In genomic region chr4:188387134-188387791, GRCh38 we compare ENCODE assay signal across 16 cellular contexts.
A peak's percentile ranks its signal among the peaks of the same experiment; 100 is the strongest.
DNase-seq lines count a peak whose midpoint lies in the region; ATAC-seq, FAIRE-seq and TF ChIP-seq lines count a peak whose summit lies in the region.
"Had no signal": no experiment of that assay in that cellular context is flagged by ENCODE, and none has a peak within 500 bp of the region (broad histone marks: within the 10 kb centered on the region; RNA-seq: fewer than 3 reads in every experiment).

No MANE protein-coding gene starts in this region.

- H2BK20ac ChIP-seq in H1 (ENCODE audit: low read length), result no peak overlapping the region

- H4K5ac ChIP-seq in H1 (ENCODE audit: insufficient read length, low read depth, low read length), result no peak overlapping the region

- H2BK5ac ChIP-seq in H1 (ENCODE audit: low read depth, low read length), result no peak overlapping the region

- no peaks in the 10 kb centered on the region for H3K23me2 ChIP-seq in H1 (ENCODE audit: low read depth, low read length)

- no peak for TF ChIP-seq RAD21 in H1 (IDR thresholded peaks at IDR 0.05 in 1 of 2, conservative IDR thresholded peaks at IDR 0.05 in 1 of 2; ENCODE audit: low read depth in 2 of 2, low read length in 2 of 2)

- peak; percentile 19 for FAIRE-seq in H1 (lab: Jason Lieb, UNC)

- H4K20me1 ChIP-seq in H1 (replicated peaks in 1 of 2; ENCODE audit: control insufficient read depth in 1 of 2, insufficient read depth in 2 of 2, low read length in 2 of 2), result no peaks in the 10 kb centered on the region

- H3K4me3 ChIP-seq in AG10803 (ENCODE audit: low read length), result no peak overlapping the region
- no peak overlapping the region for H3K4me3 ChIP-seq in SJCRH30
- H3K4me3 ChIP-seq in H1 (ENCODE audit: extremely low read depth in 1 of 4, insufficient read depth in 2 of 4, low read depth in 3 of 4, low read length in 4 of 4), result no peak overlapping the region
- H3K4me3 ChIP-seq: adrenal gland had no signal

- no peaks in the 10 kb centered on the region for H3K4me1 ChIP-seq in SJCRH30
- peaks cover 0 to 3% (median 0%) of the 10 kb centered on the region in 4 experiments; a peak in 2 of 7 replicates for H3K4me1 ChIP-seq in H1 (replicated peaks in 1 of 4; ENCODE audit: control insufficient read depth in 3 of 4, insufficient read depth in 4 of 4, low read length in 3 of 4)
- H3K4me1 ChIP-seq: adrenal gland, parathyroid adenoma had no signal

- no peak overlapping the region for H3K56ac ChIP-seq in H1 (replicated peaks; ENCODE audit: insufficient read length, low read depth, low read length)

- CTCF ChIA-PET in H1 (lab: Charles Lee; ENCODE audit: partially characterized antibody), result no interaction called here

- H3K23ac ChIP-seq in H1 (ENCODE audit: insufficient read length), result no peak overlapping the region

- H3K27ac Mint-ChIP-seq in mesothelial cell of epicardium, result peak overlapping the region; percentile 98
- H3K27ac Mint-ChIP-seq in stimulated activated naive B cell treated with anti-CD40 and anti-IgM and Interleukin-4, amounts not matched to agents 10 μg/mL and 1 μg/mL and 100 μg/mL, for 72 hours, result no peak overlapping the region

- no peaks in the 10 kb centered on the region for H3K27me3 Mint-ChIP-seq in mesothelial cell of epicardium (ENCODE audit: low read depth)
- no peaks in the 10 kb centered on the region for H3K27me3 Mint-ChIP-seq in stimulated activated naive B cell treated with anti-CD40 and anti-IgM and Interleukin-4, amounts not matched to agents 10 μg/mL and 1 μg/mL and 100 μg/mL, for 72 hours

- H2BK12ac ChIP-seq in H1 (ENCODE audit: low read depth, low read length), result no peak overlapping the region

- no peak overlapping the region for H3K4ac ChIP-seq in H1 (replicated peaks; ENCODE audit: insufficient read length, low read depth, low read length)

- H3K4me2 ChIP-seq in H1 (ENCODE audit: insufficient read depth in 1 of 2, low read depth in 2 of 2, low read length in 2 of 2), result no peak overlapping the region

- no peak for TF ChIP-seq POLR2A in H1 (IDR thresholded peaks at IDR 0.05; ENCODE audit: control extremely low read depth in 1 of 2, low read depth in 2 of 2, low read length in 2 of 2)

- H3K18ac ChIP-seq in H1 (ENCODE audit: extremely low read depth, low read length), result no peak overlapping the region

- H3K4me3 Mint-ChIP-seq in mesothelial cell of epicardium, result peak overlapping the region; percentile 63
- no peak overlapping the region for H3K4me3 Mint-ChIP-seq in stimulated activated naive B cell treated with anti-CD40 and anti-IgM and Interleukin-4, amounts not matched to agents 10 μg/mL and 1 μg/mL and 100 μg/mL, for 72 hours

- TF ChIP-seq CTCF in AG10803 (conservative IDR thresholded peaks at IDR 0.05; ENCODE audit: low read length) (no peak), H1 (IDR thresholded peaks at IDR 0.05; ENCODE audit: control extremely low read depth in 1 of 3, insufficient read depth in 1 of 3, low read depth in 1 of 3, low read length in 3 of 3) (no peak), mesothelial cell of epicardium (IDR thresholded peaks at IDR 0.05; ENCODE audit: unreplicated experiment) (no peak)

- no peak overlapping the region for H2AK5ac ChIP-seq in H1 (ENCODE audit: low read depth, low read length)

- no peak overlapping the region for H2BK15ac ChIP-seq in H1 (ENCODE audit: low read length)

- peaks cover 11% of the 10 kb centered on the region for H3K4me1 Mint-ChIP-seq in mesothelial cell of epicardium
- H3K4me1 Mint-ChIP-seq in stimulated activated naive B cell treated with anti-CD40 and anti-IgM and Interleukin-4, amounts not matched to agents 10 μg/mL and 1 μg/mL and 100 μg/mL, for 72 hours, result no peaks in the 10 kb centered on the region

- H3K9me3 ChIP-seq in SJCRH30 (replicated peaks) (no peaks in the 10 kb centered on the region), H1 (ENCODE audit: insufficient read depth in 2 of 2, low read depth in 1 of 2, low read length in 1 of 2) (peaks cover 10 to 22% of the 10 kb centered on the region in 2 experiments)
- H3K9me3 ChIP-seq: adrenal gland had no signal

- peak; percentile 52 for DNase-seq in AG10803 (ENCODE audit: low read depth)
- peak; percentile 13 to 34 for DNase-seq in SJCRH30
- DNase-seq in H1 (ENCODE audit: low read depth in 1 of 2, low spot score in 2 of 2), result no peak
- DNase-seq in mesothelial cell of epicardium (ENCODE audit: low spot score in 2 of 2, unreplicated experiment in 2 of 2), result no peak
- no peak for DNase-seq in stimulated activated naive B cell treated with anti-CD40 and anti-IgM and Interleukin-4, amounts not matched to agents 10 μg/mL and 1 μg/mL and 100 μg/mL, for 72 hours
- no peak for DNase-seq in SHP77 (lab: John Stamatoyannopoulos, UW)
- DNase-seq: activated CD8-positive, alpha-beta memory T cell treated with anti-CD3 and anti-CD28 coated beads, Interleukin-2, amount 50 U/mL, for 4 hours; adrenal gland; effector CD8-positive, alpha-beta T cell; GF-D8; NCI-H526; Right ventricle myocardium superior; stimulated activated CD4-positive, alpha-beta T cell treated with anti-CD3 and anti-CD28 coated beads, Interleukin-1b, Interleukin-23, amount 100 ng/mL, for 48 hours had no signal

- no peak overlapping the region for H3K9ac ChIP-seq in H1 (replicated peaks in 1 of 4; ENCODE audit: extremely low read depth in 1 of 4, low read depth in 3 of 4, low read length in 3 of 4)
- H3K9ac ChIP-seq: parathyroid adenoma had no signal

- 70% methylated on average over 5 of the region's 5 CpGs; no CpG with 5 or more reads in 1 of the 2 experiments for WGBS in H1 (ENCODE audit: extremely low coverage in 1 of 2, insufficient coverage in 1 of 2, insufficient read length in 1 of 2, insufficient replicate concordance in 2 of 2, low coverage in 1 of 2, low lambda C conversion rate in 2 of 2, missing lambda C conversion rate in 1 of 2), 2 experiments

- no peak overlapping the region for H2BK120ac ChIP-seq in H1 (replicated peaks; ENCODE audit: low read depth, low read length)

- peaks cover 19% of the 10 kb centered on the region for H3K36me3 Mint-ChIP-seq in mesothelial cell of epicardium
- no peaks in the 10 kb centered on the region for H3K36me3 Mint-ChIP-seq in stimulated activated naive B cell treated with anti-CD40 and anti-IgM and Interleukin-4, amounts not matched to agents 10 μg/mL and 1 μg/mL and 100 μg/mL, for 72 hours

- H3K36me3 ChIP-seq in SJCRH30, result no peaks in the 10 kb centered on the region
- no peaks in the 10 kb centered on the region; a peak in 1 of 8 replicates for H3K36me3 ChIP-seq in H1 (ENCODE audit: control insufficient read depth in 2 of 4, insufficient read depth in 4 of 4, low read length in 3 of 4)
- H3K36me3 ChIP-seq: adrenal gland had no signal

- H3K14ac ChIP-seq in H1 (ENCODE audit: insufficient read length), result no peak overlapping the region

- H2AFZ ChIP-seq in H1 (ENCODE audit: low read length), result no peak overlapping the region
- H2AFZ ChIP-seq: parathyroid adenoma had no signal

- no peak for ATAC-seq in stimulated activated naive B cell treated with anti-CD40 and anti-IgM and Interleukin-4, amounts not matched to agents 10 μg/mL and 1 μg/mL and 100 μg/mL, for 72 hours (replicated peaks)
- ATAC-seq in HG03095 (IDR thresholded peaks at IDR 0.05; ENCODE audit: unreplicated experiment) (no peak), HG02588 (IDR thresholded peaks at IDR 0.05; ENCODE audit: unreplicated experiment) (no peak)

- H3K27ac ChIP-seq in SJCRH30, result no peak overlapping the region
- no peak overlapping the region for H3K27ac ChIP-seq in H1 (ENCODE audit: low read depth, low read length)
- H3K27ac ChIP-seq: adrenal gland, parathyroid adenoma had no signal

- H4K8ac ChIP-seq in H1 (ENCODE audit: extremely low read depth, insufficient read depth, low read length), result no peak overlapping the region

- peaks cover 43% of the 10 kb centered on the region for H3K9me3 Mint-ChIP-seq in mesothelial cell of epicardium
- peaks cover 16 to 26% of the 10 kb centered on the region in 2 donors for H3K9me3 Mint-ChIP-seq in stimulated activated naive B cell treated with anti-CD40 and anti-IgM and Interleukin-4, amounts not matched to agents 10 μg/mL and 1 μg/mL and 100 μg/mL, for 72 hours

- H3K79me1 ChIP-seq in H1 (ENCODE audit: low read depth, low read length), result no peaks in the 10 kb centered on the region

- POLR2A ChIA-PET in H1 (lab: Charles Lee; ENCODE audit: partially characterized antibody), result no interaction called here

- no peaks in the 10 kb centered on the region for H3K27me3 ChIP-seq in SJCRH30
- H3K27me3 ChIP-seq in H1 (replicated peaks in 1 of 4; ENCODE audit: control insufficient read depth in 3 of 4, extremely low read depth in 1 of 4, insufficient read depth in 3 of 4, low read length in 3 of 4), result no peaks in the 10 kb centered on the region
- H3K27me3 ChIP-seq: adrenal gland had no signal

- H4K91ac ChIP-seq in H1 (replicated peaks; ENCODE audit: insufficient read length, low read length), result no peak overlapping the region

- no peaks in the 10 kb centered on the region for H3K79me2 ChIP-seq in H1 (ENCODE audit: control insufficient read depth in 1 of 2, insufficient read depth in 2 of 2, low read length in 2 of 2)
- H3K79me2 ChIP-seq: parathyroid adenoma had no signal

- TF ChIP-seq EP300 in H1 (IDR thresholded peaks at IDR 0.05; ENCODE audit: borderline replicate concordance in 1 of 2, low read depth in 2 of 2, low read length in 2 of 2), result no peak

TF ChIP-seq in H1, 55 proteins besides CTCF, POLR2A, EP300 and RAD21:
- TF ChIP-seq CHD1 (IDR thresholded peaks at IDR 0.05; ENCODE audit: low read depth, low read length) (no peak), RBBP5 (IDR thresholded peaks at IDR 0.05; ENCODE audit: borderline replicate concordance, low read depth, low read length) (no peak), SRF (IDR thresholded peaks at IDR 0.05; ENCODE audit: low read depth, low read length) (no peak), KDM5A (IDR thresholded peaks at IDR 0.05; ENCODE audit: low read length) (no peak), JUND (IDR thresholded peaks at IDR 0.05; ENCODE audit: low read length) (no peak), HDAC6 (IDR thresholded peaks at IDR 0.05; ENCODE audit: low read depth, low read length) (no peak), RNF2 (IDR thresholded peaks at IDR 0.05; ENCODE audit: borderline replicate concordance, low read depth, low read length, missing control alignments, poor library complexity, severe bottlenecking) (no peak), POU5F1 (IDR thresholded peaks at IDR 0.05; ENCODE audit: low read depth, low read length) (no peak)

Comparison
In these comparisons a context has a peak if more than half of its experiments do, and no peak if none do; other contexts are left out.
1. DNase-seq: peak in AG10803 (single experiment) and SJCRH30 (2 of 2); none in H1 (0 of 2), mesothelial cell of epicardium (0 of 2), stimulated activated naive B cell treated with anti-CD40 and anti-IgM and Interleukin-4, amounts not matched to agents 10 μg/mL and 1 μg/mL and 100 μg/mL, for 72 hours (single experiment) and SHP77 (0 of 2).